ENCODE assay signal across 35 cellular contexts in genomic region chr2:41543726-41544125, GRCh38.
"Had no signal": no experiment of that assay in that cellular context is flagged by ENCODE, and none has a peak within 500 bp of the region (broad histone marks: within the 10 kb centered on the region; RNA-seq: fewer than 3 reads in every experiment).

No MANE protein-coding gene starts in this region.

- H3K27me3 ChIP-seq: MG63 had no signal

- H3K4me3 ChIP-seq: MG63 had no signal

- H3K27ac ChIP-seq: KMS-11 had no signal

- H3K4me2 ChIP-seq: KMS-11 had no signal

- H3K9ac ChIP-seq: KMS-11 had no signal

- DNase-seq: Karpas-422, Kasumi-1, MG63, MM.1S, MV-4-11, NCI-H1048, NCI-H1092, NCI-H1092 treated with DMSO at 0.1 percent for 48 hours, NCI-H1105, NCI-H1105 treated with DMSO at 0.1 percent for 48 hours, NCI-H1417, NCI-H1417 treated with DMSO at 0.1 percent for 48 hours, NCI-H1436, NCI-H1436 treated with DMSO at 0.1 percent for 48 hours, NCI-H146, NCI-H1694, NCI-H1694 treated with DMSO at 0.1 percent for 48 hours, NCI-H187, NCI-H187 treated with DMSO at 0.1 percent for 48 hours, NCI-H1930, NCI-H2029, NCI-H2029 treated with DMSO at 0.1 percent for 48 hours, NCI-H2081, NCI-H2081 treated with DMSO at 0.1 percent for 48 hours, NCI-H2107, NCI-H2171, NCI-H2171 treated with DMSO at 0.1 percent for 48 hours, NCI-H2227 treated with DMSO at 0.1 percent for 48 hours, NCI-H226, NCI-H345, NCI-H446, NCI-H446 treated with DMSO at 0.1 percent for 48 hours, NCI-H510A, NCI-H510A treated with DMSO at 0.1 percent for 48 hours had no signal

- H3K36me3 ChIP-seq: MG63 had no signal

- H3K9me3 ChIP-seq: MG63 had no signal
